In the genomic region with DNA sequence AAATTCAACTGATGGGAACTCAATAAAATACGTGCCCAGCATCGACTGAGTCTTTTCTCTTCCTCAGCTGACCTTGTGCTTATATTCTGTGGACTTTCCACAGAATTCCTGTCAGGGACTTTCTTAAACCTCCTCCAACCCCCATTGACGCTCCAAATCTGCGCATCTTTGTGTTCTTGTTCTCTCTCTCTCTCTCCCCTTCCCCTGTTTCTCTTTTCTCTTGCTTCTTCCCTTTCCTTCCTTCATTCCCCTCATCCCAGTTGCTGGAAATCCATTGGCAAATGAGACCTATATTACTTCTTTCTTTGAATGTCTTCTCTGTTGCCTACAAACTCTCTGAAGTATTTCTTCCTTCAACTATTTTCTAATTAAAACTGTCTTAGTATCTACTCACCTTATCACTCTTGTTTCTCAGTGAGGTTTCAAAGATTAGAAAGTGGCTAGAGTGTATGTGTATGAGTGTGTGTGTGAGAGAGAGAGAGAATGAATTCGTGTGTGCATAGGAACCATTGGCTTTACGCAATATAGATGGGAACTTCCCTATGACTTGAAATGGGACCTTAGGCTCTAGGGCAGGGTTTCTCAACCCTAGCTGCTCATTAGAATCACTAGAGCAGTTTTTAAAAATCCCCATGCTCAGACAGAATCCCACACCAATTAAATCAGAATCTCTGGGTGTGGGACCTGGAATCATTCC, we compare ENCODE assay signal across 11 cellular contexts. TPM values are rescaled to one million over a fixed set of nuclear protein-coding genes. Genes with fewer than 3 reads are reported as not detected.
A peak's percentile ranks its signal among the peaks of the same experiment; 100 is the strongest.
DNase-seq lines count a peak whose midpoint lies in the region; ATAC-seq and TF ChIP-seq lines count a peak whose summit lies in the region.
"Had no signal": no experiment of that assay in that cellular context is flagged by ENCODE, and none has a peak within 500 bp of the region (broad histone marks: within the 10 kb centered on the region; RNA-seq: fewer than 3 reads in every experiment).

No MANE protein-coding gene starts in this region.

- no peak for DNase-seq in activated naive CD4-positive, alpha-beta T cell treated with anti-CD3 and anti-CD28 coated beads, Interleukin-2, amount 50 U/mL, for 72 hours (ENCODE audit: low spot score in 2 of 2)
- DNase-seq in activated naive CD4-positive, alpha-beta T cell treated with anti-CD3 and anti-CD28 coated beads, Interleukin-2, amount 10 ng/mL, durations not matched to agents 7 days and 5 days = no peak
- no peak for DNase-seq in naive thymus-derived CD4-positive, alpha-beta T cell
- DNase-seq in HuH-7.5 (ENCODE audit: low spot score) = no peak
- no peak for DNase-seq in mesothelial cell of epicardium (ENCODE audit: low spot score in 2 of 2, unreplicated experiment in 2 of 2)
- no peak for DNase-seq in NCI-H2227 (lab: John Stamatoyannopoulos, UW; ENCODE audit: unreplicated experiment)
- DNase-seq: cortex of kidney, NCI-H226, posterior cingulate gyrus had no signal

- no peaks in the 10 kb centered on the region for H3K4me1 ChIP-seq in naive thymus-derived CD4-positive, alpha-beta T cell (ENCODE audit: control insufficient read depth in 2 of 2, insufficient read depth in 2 of 2, low read length in 2 of 2)

- no peak overlapping the region for H3K4me3 ChIP-seq in naive thymus-derived CD4-positive, alpha-beta T cell (ENCODE audit: low read length)

- ATAC-seq in activated naive CD4-positive, alpha-beta T cell treated with anti-CD3 and anti-CD28 coated beads, Interleukin-2, amount 50 U/mL, for 72 hours = peak; percentile 36 to 66
- ATAC-seq in HG02642 (IDR thresholded peaks at IDR 0.05; ENCODE audit: poor library complexity, unreplicated experiment) (peak; percentile 46), HG03558 (IDR thresholded peaks at IDR 0.05; ENCODE audit: extremely low read depth, unreplicated experiment) (peak; percentile 27)
- ATAC-seq in naive thymus-derived CD4-positive, alpha-beta T cell = peak; percentile 54

- intact Hi-C loops in naive thymus-derived CD4-positive, alpha-beta T cell (cut with micrococcal nuclease) = no loop called here

- H3K27me3 Mint-ChIP-seq in activated naive CD4-positive, alpha-beta T cell treated with anti-CD3 and anti-CD28 coated beads, Interleukin-2, amount 10 ng/mL, durations not matched to agents 7 days and 5 days = peaks cover 16% of the 10 kb centered on the region
- H3K27me3 Mint-ChIP-seq in naive thymus-derived CD4-positive, alpha-beta T cell = peaks cover 17 to 37% (median 28%) of the 10 kb centered on the region in 5 donors
- H3K27me3 Mint-ChIP-seq in mesothelial cell of epicardium (ENCODE audit: low read depth) = peaks cover 22% of the 10 kb centered on the region

- no peak overlapping the region for H3K27ac ChIP-seq in naive thymus-derived CD4-positive, alpha-beta T cell (ENCODE audit: low read depth, low read length)

- H3K4me3 Mint-ChIP-seq in activated naive CD4-positive, alpha-beta T cell treated with anti-CD3 and anti-CD28 coated beads, Interleukin-2, amount 10 ng/mL, durations not matched to agents 7 days and 5 days = no peak overlapping the region
- no peak overlapping the region for H3K4me3 Mint-ChIP-seq in naive thymus-derived CD4-positive, alpha-beta T cell
- H3K4me3 Mint-ChIP-seq in mesothelial cell of epicardium = no peak overlapping the region

- H3K27ac Mint-ChIP-seq in activated naive CD4-positive, alpha-beta T cell treated with anti-CD3 and anti-CD28 coated beads, Interleukin-2, amount 50 U/mL, for 72 hours = no peak overlapping the region
- no peak overlapping the region for H3K27ac Mint-ChIP-seq in activated naive CD4-positive, alpha-beta T cell treated with anti-CD3 and anti-CD28 coated beads, Interleukin-2, amount 10 ng/mL, durations not matched to agents 7 days and 5 days
- no peak overlapping the region for H3K27ac Mint-ChIP-seq in naive thymus-derived CD4-positive, alpha-beta T cell
- no peak overlapping the region for H3K27ac Mint-ChIP-seq in mesothelial cell of epicardium

- POLR2A ChIA-PET in naive thymus-derived CD4-positive, alpha-beta T cell (lab: Charles Lee) = no interaction called here

- H3K4me1 Mint-ChIP-seq in activated naive CD4-positive, alpha-beta T cell treated with anti-CD3 and anti-CD28 coated beads, Interleukin-2, amount 10 ng/mL, durations not matched to agents 7 days and 5 days = no peaks in the 10 kb centered on the region
- no peaks in the 10 kb centered on the region for H3K4me1 Mint-ChIP-seq in naive thymus-derived CD4-positive, alpha-beta T cell
- H3K4me1 Mint-ChIP-seq in mesothelial cell of epicardium = no peaks in the 10 kb centered on the region

- peaks cover 0 to 6% of the 10 kb centered on the region in 2 donors for H3K9me3 Mint-ChIP-seq in activated naive CD4-positive, alpha-beta T cell treated with anti-CD3 and anti-CD28 coated beads, Interleukin-2, amount 50 U/mL, for 72 hours
- H3K9me3 Mint-ChIP-seq in activated naive CD4-positive, alpha-beta T cell treated with anti-CD3 and anti-CD28 coated beads, Interleukin-2, amount 10 ng/mL, durations not matched to agents 7 days and 5 days = no peaks in the 10 kb centered on the region
- peaks cover 0 to 3% (median 0%) of the 10 kb centered on the region in 11 donors for H3K9me3 Mint-ChIP-seq in naive thymus-derived CD4-positive, alpha-beta T cell
- peaks cover 6% of the 10 kb centered on the region for H3K9me3 Mint-ChIP-seq in mesothelial cell of epicardium

- TF ChIP-seq CTCF in mesothelial cell of epicardium (IDR thresholded peaks at IDR 0.05; ENCODE audit: unreplicated experiment) = no peak

- no peaks in the 10 kb centered on the region for H3K36me3 ChIP-seq in naive thymus-derived CD4-positive, alpha-beta T cell (ENCODE audit: control insufficient read depth in 2 of 3, insufficient read depth in 3 of 3, low read length in 3 of 3)

- CTCF ChIA-PET in activated naive CD4-positive, alpha-beta T cell treated with anti-CD3 and anti-CD28 coated beads, Interleukin-2, amount 10 ng/mL, durations not matched to agents 7 days and 5 days (lab: Charles Lee) = no interaction called here
- CTCF ChIA-PET in naive thymus-derived CD4-positive, alpha-beta T cell (lab: Charles Lee) = no interaction called here

- H3K9me3 ChIP-seq in naive thymus-derived CD4-positive, alpha-beta T cell (ENCODE audit: control insufficient read depth in 2 of 3, low read length in 3 of 3) = no peaks in the 10 kb centered on the region

- H3K36me3 Mint-ChIP-seq in activated naive CD4-positive, alpha-beta T cell treated with anti-CD3 and anti-CD28 coated beads, Interleukin-2, amount 50 U/mL, for 72 hours = no peaks in the 10 kb centered on the region
- H3K36me3 Mint-ChIP-seq in activated naive CD4-positive, alpha-beta T cell treated with anti-CD3 and anti-CD28 coated beads, Interleukin-2, amount 10 ng/mL, durations not matched to agents 7 days and 5 days = no peaks in the 10 kb centered on the region
- H3K36me3 Mint-ChIP-seq in naive thymus-derived CD4-positive, alpha-beta T cell = no peaks in the 10 kb centered on the region
- H3K36me3 Mint-ChIP-seq in mesothelial cell of epicardium = no peaks in the 10 kb centered on the region

- H3K27me3 ChIP-seq in naive thymus-derived CD4-positive, alpha-beta T cell (ENCODE audit: control insufficient read depth in 2 of 2, insufficient read depth in 2 of 2, low read length in 2 of 2) = peaks cover 0 to 3% of the 10 kb centered on the region in 2 donors

RNA-seq across cellular contexts. Expression of gene DHRS7, which starts 41.8 kb away (rescaled TPM):
- 10 to 100 TPM; 32.9 to 46.2 TPM for total RNA-seq in activated naive CD4-positive, alpha-beta T cell treated with anti-CD3 and anti-CD28 coated beads, Interleukin-2, amount 50 U/mL, for 72 hours
- total RNA-seq in naive thymus-derived CD4-positive, alpha-beta T cell = 10 to 100 TPM; 29.9 to 50.9 (median 38.0) TPM
- polyA plus RNA-seq in naive thymus-derived CD4-positive, alpha-beta T cell = 100 to 1,000 TPM; 108 to 118 TPM
- 32.7 to 33.5 TPM (median 33.0 TPM) in 3 replicates for total RNA-seq in mesothelial cell of epicardium

RNA-seq across cellular contexts. Expression of gene PPM1A, which starts 42.0 kb away (rescaled TPM):
- 10 to 100 TPM; 33.7 to 55.5 TPM for total RNA-seq in activated naive CD4-positive, alpha-beta T cell treated with anti-CD3 and anti-CD28 coated beads, Interleukin-2, amount 50 U/mL, for 72 hours
- 10 to 100 TPM; 42.0 to 71.4 (median 47.3) TPM for total RNA-seq in naive thymus-derived CD4-positive, alpha-beta T cell
- 10 to 100 TPM; 15.7 to 20.8 TPM for polyA plus RNA-seq in naive thymus-derived CD4-positive, alpha-beta T cell
- 44.3 to 44.7 TPM (median 44.6 TPM) in 3 replicates for total RNA-seq in mesothelial cell of epicardium
